Comparison of ENCODE assay signal across 23 cellular contexts in genomic region chr19:4505570-4506448, GRCh38. TPM values are rescaled to one million over a fixed set of nuclear protein-coding genes. Genes with fewer than 3 reads are reported as not detected.
A peak's percentile ranks its signal among the peaks of the same experiment; 100 is the strongest.
DNase-seq lines count a peak whose midpoint lies in the region; ATAC-seq and TF ChIP-seq lines count a peak whose summit lies in the region.
"Had no signal": no experiment of that assay in that cellular context is flagged by ENCODE, and none has a peak within 500 bp of the region (broad histone marks: within the 10 kb centered on the region; RNA-seq: fewer than 3 reads in every experiment).

No MANE protein-coding gene starts in this region.

- no peak for ATAC-seq in central memory CD8-positive, alpha-beta T cell (replicated peaks; ENCODE audit: extremely low read depth, poor library complexity, severe bottlenecking)
- no peak for ATAC-seq in HG03378 (IDR thresholded peaks at IDR 0.05; ENCODE audit: unreplicated experiment)
- ATAC-seq: A549, body of pancreas, heart left ventricle, left ventricle myocardium superior had no signal

- POLR2A ChIA-PET in activated CD4-positive, alpha-beta T cell treated with anti-CD3 and anti-CD28 coated beads, Interleukin-2, amount 10 ng/mL, durations not matched to agents 7 days and 5 days (lab: Charles Lee), result no interaction called here

- no peak for TF ChIP-seq POLR2A in spleen (IDR thresholded peaks at IDR 0.05)

- in situ Hi-C loops in GM23248 (cut with MboI), result no loop called here

- peaks cover 5% of the 10 kb centered on the region for H3K36me3 Mint-ChIP-seq in activated CD4-positive, alpha-beta T cell treated with anti-CD3 and anti-CD28 coated beads, Interleukin-2, amount 10 ng/mL, durations not matched to agents 7 days and 5 days (ENCODE audit: low read depth)
- peaks cover 11% of the 10 kb centered on the region for H3K36me3 Mint-ChIP-seq in HFFc6 (ENCODE audit: low read depth)
- peaks cover 2% of the 10 kb centered on the region for H3K36me3 Mint-ChIP-seq in central memory CD8-positive, alpha-beta T cell (ENCODE audit: insufficient read depth)

- peaks cover 9% of the 10 kb centered on the region for H3K4me1 Mint-ChIP-seq in activated CD4-positive, alpha-beta T cell treated with anti-CD3 and anti-CD28 coated beads, Interleukin-2, amount 10 ng/mL, durations not matched to agents 7 days and 5 days
- H3K4me1 Mint-ChIP-seq in HFFc6 (ENCODE audit: low read depth), result peaks cover 11% of the 10 kb centered on the region
- peaks cover 13% of the 10 kb centered on the region for H3K4me1 Mint-ChIP-seq in central memory CD8-positive, alpha-beta T cell
- H3K4me1 Mint-ChIP-seq: activated naive CD4-positive, alpha-beta T cell treated with anti-CD3 and anti-CD28 coated beads, Interleukin-2, amount 50 U/mL, for 24 hours had no signal

- no peaks in the 10 kb centered on the region for H3K27me3 ChIP-seq in skeletal muscle tissue (ENCODE audit: control insufficient read depth in 3 of 3, insufficient read depth in 3 of 3, low read length in 3 of 3)
- no peaks in the 10 kb centered on the region for H3K27me3 ChIP-seq in spleen (replicated peaks in 1 of 7)
- H3K27me3 ChIP-seq in GM23248 (replicated peaks; ENCODE audit: insufficient read depth), result no peaks in the 10 kb centered on the region
- H3K27me3 ChIP-seq: body of pancreas, colonic mucosa, heart left ventricle had no signal

- 95 to 97% (median 96%) methylated on average over 34 of the region's 34 CpGs for WGBS in spleen, 5 donors
- WGBS in GM23248 (ENCODE audit: low coverage in 1 of 2, low lambda C conversion rate in 2 of 2, missing lambda C conversion rate in 2 of 2), 2 experiments, result 91 to 94% methylated on average over 26 to 34 of the region's 34 CpGs

- H3K9me3 ChIP-seq in skeletal muscle tissue (ENCODE audit: control insufficient read depth in 3 of 3, low read length in 3 of 3) (no peaks in the 10 kb centered on the region), spleen (no peaks in the 10 kb centered on the region), GM23248 (ENCODE audit: low read depth) (no peaks in the 10 kb centered on the region)
- H3K9me3 ChIP-seq: A549, body of pancreas, colonic mucosa, heart left ventricle, prostate gland, SK-N-SH had no signal

- H3K4me2 ChIP-seq in GM23248 (ENCODE audit: unreplicated experiment), result no peak overlapping the region
- H3K4me2 ChIP-seq: A549, SK-N-SH had no signal

- H3K4me3 ChIP-seq in skeletal muscle tissue (ENCODE audit: low read length in 3 of 3) (peak overlapping the region in 1 of 3 donors; percentile 9), spleen (no peak overlapping the region), GM23248 (no peak overlapping the region)
- H3K4me3 ChIP-seq: A549, body of pancreas, colonic mucosa, heart left ventricle, prostate gland had no signal

- no peaks in the 10 kb centered on the region for H4K20me1 ChIP-seq in GM23248 (ENCODE audit: insufficient read depth)

- H3F3A ChIP-seq in GM23248 (ENCODE audit: insufficient read depth), result no peaks in the 10 kb centered on the region

- H3K9ac ChIP-seq in skeletal muscle tissue (ENCODE audit: low read depth in 1 of 3, low read length in 3 of 3), result peak overlapping the region in 1 of 3 donors; percentile 68
- H3K9ac ChIP-seq in GM23248, result no peak overlapping the region
- H3K9ac ChIP-seq: SK-N-SH had no signal

- peak overlapping the region; percentile 40 for H3K27ac ChIP-seq in skeletal muscle tissue (ENCODE audit: low read depth, low read length)
- H3K27ac ChIP-seq in spleen, result no peak overlapping the region
- H3K27ac ChIP-seq in GM23248, result no peak overlapping the region
- H3K27ac ChIP-seq: A549, body of pancreas, C4-2B, colonic mucosa, prostate gland had no signal

- TF ChIP-seq CTCF in HFFc6 (IDR thresholded peaks at IDR 0.05) (no peak), spleen (IDR thresholded peaks at IDR 0.05 in 8 of 11, conservative IDR thresholded peaks at IDR 0.05 in 3 of 11) (no peak)

- H3K79me2 ChIP-seq in GM23248 (ENCODE audit: insufficient read depth), result no peaks in the 10 kb centered on the region

- no peak overlapping the region for H3K4me3 Mint-ChIP-seq in activated CD4-positive, alpha-beta T cell treated with anti-CD3 and anti-CD28 coated beads, Interleukin-2, amount 10 ng/mL, durations not matched to agents 7 days and 5 days
- H3K4me3 Mint-ChIP-seq in HFFc6, result no peak overlapping the region
- H3K4me3 Mint-ChIP-seq in central memory CD8-positive, alpha-beta T cell, result no peak overlapping the region
- H3K4me3 Mint-ChIP-seq: activated naive CD4-positive, alpha-beta T cell treated with anti-CD3 and anti-CD28 coated beads, Interleukin-2, amount 50 U/mL, for 24 hours had no signal

- DNase-seq in activated CD4-positive, alpha-beta T cell treated with anti-CD3 and anti-CD28 coated beads, Interleukin-2, amount 10 ng/mL, durations not matched to agents 7 days and 5 days, result no peak
- DNase-seq in activated CD4-positive, alpha-beta T cell treated with anti-CD3 and anti-CD28 coated beads, Interleukin-2, amount 50 U/mL, for 48 hours, result no peak
- no peak for DNase-seq in HFFc6
- DNase-seq in central memory CD8-positive, alpha-beta T cell (ENCODE audit: low spot score in 2 of 2), result no peak
- DNase-seq in spleen, result no peak
- no peak for DNase-seq in GM23248
- DNase-seq: activated T-cell treated with anti-CD3 and anti-CD28 coated beads for 4 hours; body of pancreas; colonic mucosa; left ventricle myocardium superior; NCI-H1436 treated with DMSO at 0.1 percent for 48 hours; NCI-H510A treated with DMSO at 0.1 percent for 48 hours; SK-N-SH; stimulated activated CD4-positive, alpha-beta T cell treated with anti-CD3 and anti-CD28 coated beads, Interleukin-4, amount 100 ng/mL, for 24 hours; substantia nigra had no signal

- intact Hi-C loops in spleen (cut with DNase I; ENCODE audit: low total_unique reads), result no loop called here

- H3K36me3 ChIP-seq in skeletal muscle tissue (ENCODE audit: control insufficient read depth in 3 of 3, insufficient read depth in 3 of 3, low read length in 3 of 3) (peaks cover 55 to 63% (median 61%) of the 10 kb centered on the region in 3 donors), spleen (peaks cover 0 to 78% (median 33%) of the 10 kb centered on the region in 6 donors), GM23248 (ENCODE audit: low read depth) (no peaks in the 10 kb centered on the region; the same call in 1 of the 2 replicates)
- H3K36me3 ChIP-seq: colonic mucosa, prostate gland had no signal

- H3K9me2 ChIP-seq in GM23248 (ENCODE audit: insufficient read depth), result no peaks in the 10 kb centered on the region
- H3K9me2 ChIP-seq: SK-N-SH had no signal

- H3K27me3 Mint-ChIP-seq in activated CD4-positive, alpha-beta T cell treated with anti-CD3 and anti-CD28 coated beads, Interleukin-2, amount 10 ng/mL, durations not matched to agents 7 days and 5 days, result no peaks in the 10 kb centered on the region
- H3K27me3 Mint-ChIP-seq in HFFc6 (ENCODE audit: insufficient read depth), result peaks cover 8% of the 10 kb centered on the region
- no peaks in the 10 kb centered on the region for H3K27me3 Mint-ChIP-seq in central memory CD8-positive, alpha-beta T cell
- H3K27me3 Mint-ChIP-seq: activated naive CD4-positive, alpha-beta T cell treated with anti-CD3 and anti-CD28 coated beads, Interleukin-2, amount 50 U/mL, for 24 hours had no signal

- H3K9me3 Mint-ChIP-seq in activated CD4-positive, alpha-beta T cell treated with anti-CD3 and anti-CD28 coated beads, Interleukin-2, amount 10 ng/mL, durations not matched to agents 7 days and 5 days, result no peaks in the 10 kb centered on the region
- H3K9me3 Mint-ChIP-seq in HFFc6, result no peaks in the 10 kb centered on the region
- H3K9me3 Mint-ChIP-seq in central memory CD8-positive, alpha-beta T cell, result no peaks in the 10 kb centered on the region
- H3K9me3 Mint-ChIP-seq: activated naive CD4-positive, alpha-beta T cell treated with anti-CD3 and anti-CD28 coated beads, Interleukin-2, amount 50 U/mL, for 24 hours had no signal

- CTCF ChIA-PET in activated CD4-positive, alpha-beta T cell treated with anti-CD3 and anti-CD28 coated beads, Interleukin-2, amount 10 ng/mL, durations not matched to agents 7 days and 5 days (lab: Charles Lee), result interaction anchor here (1.5 kb wide), 1 partner anchor 19 kb away, joined by 4 read pairs; no protein-coding TSS in a partner anchor

- peak overlapping the region; percentile 26 for H3K27ac Mint-ChIP-seq in activated CD4-positive, alpha-beta T cell treated with anti-CD3 and anti-CD28 coated beads, Interleukin-2, amount 10 ng/mL, durations not matched to agents 7 days and 5 days
- H3K27ac Mint-ChIP-seq in HFFc6, result peak overlapping the region; percentile 72
- peak overlapping the region; percentile 64 for H3K27ac Mint-ChIP-seq in central memory CD8-positive, alpha-beta T cell (ENCODE audit: low read depth)
- H3K27ac Mint-ChIP-seq: activated naive CD4-positive, alpha-beta T cell treated with anti-CD3 and anti-CD28 coated beads, Interleukin-2, amount 50 U/mL, for 24 hours had no signal

- H2AFZ ChIP-seq in GM23248, result no peak overlapping the region

- H3K4me1 ChIP-seq in skeletal muscle tissue (ENCODE audit: control insufficient read depth in 3 of 3, insufficient read depth in 3 of 3, low read length in 3 of 3) (peaks cover 16 to 66% (median 41%) of the 10 kb centered on the region in 3 donors), spleen (peaks cover 0 to 9% (median 0%) of the 10 kb centered on the region in 6 donors), GM23248 (ENCODE audit: insufficient read depth) (peaks cover 8% of the 10 kb centered on the region; the same call in 1 of the 2 replicates)
- H3K4me1 ChIP-seq: A549, body of pancreas, colonic mucosa, prostate gland had no signal

RNA-seq across cellular contexts. Expression of gene PLIN4, which starts 12.5 kb away (rescaled TPM):
- total RNA-seq in activated CD4-positive, alpha-beta T cell treated with anti-CD3 and anti-CD28 coated beads, Interleukin-2, amount 10 ng/mL, durations not matched to agents 7 days and 5 days, result not detected
- total RNA-seq in HFFc6 (2021; fragmentation: NEBNext Ultra II Directional; extraction: Animal tissue kit (Norgen Biotek cat#: 25700)), result not detected
- total RNA-seq in skeletal muscle tissue, result 15.7 TPM
- 10 to 100 TPM in 1 of 7 donors, 1 to 10 TPM in 5, under 1 TPM in 1; 0.85 to 10.2 (median 4.5) TPM for total RNA-seq in spleen
- polyA plus RNA-seq in spleen, result 1 to 10 TPM in 1 of 3 donors, under 1 TPM in 2; 0.27 to 1.2 (median 0.52) TPM
- total RNA-seq in GM23248 (2014; rRNA removed; shearing (Covaris generic)), result not detected in 2 replicates
- 0.08 TPM in 1 of 2 replicates, not detected in the other for polyA plus RNA-seq in GM23248 (2016; fragmentation: Nextera tagmentation; extraction: Ambion mirVana)
- polyA plus RNA-seq: neural cell had no signal

RNA-seq across cellular contexts. Expression of gene PLIN5, which starts 29.2 kb away (rescaled TPM):
- not detected for total RNA-seq in activated CD4-positive, alpha-beta T cell treated with anti-CD3 and anti-CD28 coated beads, Interleukin-2, amount 10 ng/mL, durations not matched to agents 7 days and 5 days
- total RNA-seq in HFFc6 (2021; fragmentation: NEBNext Ultra II Directional; extraction: Animal tissue kit (Norgen Biotek cat#: 25700)), result not detected
- total RNA-seq in skeletal muscle tissue (2.1 TPM), spleen (10 to 100 TPM in 4 of 7 donors, 1 to 10 TPM in 3; 2.4 to 18.4 (median 15.1) TPM)
- polyA plus RNA-seq in spleen (1 to 10 TPM in 2 of 3 donors, under 1 TPM in 1; 0.82 to 2.2 (median 2.1) TPM), GM23248 (2016; fragmentation: Nextera tagmentation; extraction: Ambion mirVana) (not detected in 2 replicates)
- not detected in 2 replicates for total RNA-seq in GM23248 (2014; rRNA removed; shearing (Covaris generic))

RNA-seq across cellular contexts. Expression of gene HDGFL2, which starts 33.7 kb away (rescaled TPM):
- 10 to 100 TPM; 58.3 to 62.1 TPM for total RNA-seq in activated CD4-positive, alpha-beta T cell treated with anti-CD3 and anti-CD28 coated beads, Interleukin-2, amount 10 ng/mL, durations not matched to agents 7 days and 5 days
- total RNA-seq in HFFc6 (2021; fragmentation: NEBNext Ultra II Directional; extraction: Animal tissue kit (Norgen Biotek cat#: 25700)), result 10 to 100 TPM; 68.0 to 79.6 (median 74.2) TPM
- total RNA-seq in skeletal muscle tissue, result 33.9 TPM
- 10 to 100 TPM; 23.2 to 39.7 (median 29.4) TPM for total RNA-seq in spleen
- polyA plus RNA-seq in spleen, result 100 to 1,000 TPM in 1 of 3 donors, 10 to 100 TPM in 2; 25.3 to 136 (median 26.0) TPM
- 50.7 and 57.4 TPM in 2 replicates for total RNA-seq in GM23248 (2014; rRNA removed; shearing (Covaris generic))
- polyA plus RNA-seq in GM23248 (2016; fragmentation: Nextera tagmentation; extraction: Ambion mirVana), result 23.0 TPM in 2 replicates

RNA-seq across cellular contexts. Expression of gene LRG1, which starts 34.0 kb away (rescaled TPM):
- total RNA-seq in activated CD4-positive, alpha-beta T cell treated with anti-CD3 and anti-CD28 coated beads, Interleukin-2, amount 10 ng/mL, durations not matched to agents 7 days and 5 days, result under 1 TPM in 1 of 2 experiments, not detected in 1; 0.07 TPM
- not detected for total RNA-seq in HFFc6 (2021; fragmentation: NEBNext Ultra II Directional; extraction: Animal tissue kit (Norgen Biotek cat#: 25700))
- 0.52 TPM for total RNA-seq in skeletal muscle tissue
- 10 to 100 TPM in 6 of 7 donors, 1 to 10 TPM in 1; 9.6 to 54.0 (median 15.8) TPM for total RNA-seq in spleen
- polyA plus RNA-seq in spleen, result 1 to 10 TPM; 1.7 to 5.6 (median 2.3) TPM
- not detected in 2 replicates for total RNA-seq in GM23248 (2014; rRNA removed; shearing (Covaris generic))
- polyA plus RNA-seq in GM23248 (2016; fragmentation: Nextera tagmentation; extraction: Ambion mirVana), result not detected in 2 replicates
- polyA plus RNA-seq: neural cell had no signal

RNA-seq across cellular contexts. Expression of gene UBXN6, which starts 48.2 kb away (rescaled TPM):
- total RNA-seq in activated CD4-positive, alpha-beta T cell treated with anti-CD3 and anti-CD28 coated beads, Interleukin-2, amount 10 ng/mL, durations not matched to agents 7 days and 5 days, result 10 to 100 TPM; 36.2 to 44.6 TPM
- 100 to 1,000 TPM; 124 to 142 (median 131) TPM for total RNA-seq in HFFc6 (2021; fragmentation: NEBNext Ultra II Directional; extraction: Animal tissue kit (Norgen Biotek cat#: 25700))
- 89.8 TPM for total RNA-seq in skeletal muscle tissue
- total RNA-seq in spleen, result 100 to 1,000 TPM in 2 of 7 donors, 10 to 100 TPM in 5; 72.3 to 132 (median 89.8) TPM
- 100 to 1,000 TPM in 2 of 3 donors, 10 to 100 TPM in 1; 76.4 to 146 (median 123) TPM for polyA plus RNA-seq in spleen
- 113 and 118 TPM in 2 replicates for total RNA-seq in GM23248 (2014; rRNA removed; shearing (Covaris generic))
- 45.8 and 48.8 TPM in 2 replicates for polyA plus RNA-seq in GM23248 (2016; fragmentation: Nextera tagmentation; extraction: Ambion mirVana)
